10 cellular contexts compared by ENCODE assay signal in the genomic region with DNA sequence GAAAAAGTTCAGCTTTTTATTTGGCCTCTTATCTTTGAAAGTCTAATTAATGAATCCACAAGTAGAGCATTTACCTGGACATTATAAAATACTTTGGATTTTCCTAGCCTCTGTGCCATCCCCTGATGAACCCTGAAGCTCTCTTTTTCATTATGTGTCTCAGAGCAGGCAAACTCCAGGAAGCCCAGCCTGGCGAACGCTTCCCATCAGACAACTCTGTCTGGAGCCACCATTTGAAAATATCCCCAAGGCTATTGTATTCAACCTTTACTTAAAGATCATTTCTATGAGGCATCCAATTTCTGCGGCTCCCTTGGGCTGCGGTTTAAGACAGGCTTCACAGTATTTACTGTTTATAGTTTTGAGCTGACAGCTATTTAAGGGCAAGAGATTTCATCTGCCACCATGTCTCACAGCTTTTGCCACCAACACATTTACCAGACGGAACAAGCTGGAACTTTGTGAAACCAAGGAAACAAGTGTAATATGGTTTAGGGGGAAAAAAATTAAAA.
DNase-seq lines count a peak whose midpoint lies in the region; ATAC-seq and TF ChIP-seq lines count a peak whose summit lies in the region.
"Had no signal": no experiment of that assay in that cellular context is flagged by ENCODE, and none has a peak within 500 bp of the region (broad histone marks: within the 10 kb centered on the region; RNA-seq: fewer than 3 reads in every experiment).

No MANE protein-coding gene starts in this region.

- no peak for TF ChIP-seq POLR2A in heart left ventricle (IDR thresholded peaks at IDR 0.05)

- H3K4me1 Mint-ChIP-seq in stimulated activated naive CD8-positive, alpha-beta T cell treated with anti-CD3 and anti-CD28 coated beads, Interleukin-15, amount 100 ng/mL, for 72 hours = peaks cover 11% of the 10 kb centered on the region

- DNase-seq in heart left ventricle = no peak
- DNase-seq in Right ventricle myocardium superior = no peak
- DNase-seq in upper lobe of right lung = no peak
- no peak for DNase-seq in stimulated activated naive CD8-positive, alpha-beta T cell treated with anti-CD3 and anti-CD28 coated beads, Interleukin-15, amount 100 ng/mL, for 72 hours
- DNase-seq: NCI-H510A treated with DMSO at 0.1 percent for 48 hours had no signal

- intact Hi-C loops in heart left ventricle (cut with DNase I) = no loop called here
- intact Hi-C loops in Right ventricle myocardium superior (cut with DNase I) = no loop called here
- intact Hi-C loops in upper lobe of right lung (cut with DNase I) = no loop called here

- H2AFZ ChIP-seq in neural cell (ENCODE audit: low read depth, low read length) = no peak overlapping the region

- peaks cover 0 to 8% of the 10 kb centered on the region in 2 donors for H3K9me3 Mint-ChIP-seq in stimulated activated naive CD8-positive, alpha-beta T cell treated with anti-CD3 and anti-CD28 coated beads, Interleukin-15, amount 100 ng/mL, for 72 hours

- no peaks in the 10 kb centered on the region for H4K20me1 ChIP-seq in neural cell (ENCODE audit: insufficient read depth)

- H3K4me2 ChIP-seq in neural cell (ENCODE audit: low read length) = no peak overlapping the region

- no peak overlapping the region for H3K27ac Mint-ChIP-seq in stimulated activated naive CD8-positive, alpha-beta T cell treated with anti-CD3 and anti-CD28 coated beads, Interleukin-15, amount 100 ng/mL, for 72 hours
- H3K27ac Mint-ChIP-seq: stimulated activated naive CD8-positive, alpha-beta T cell treated with anti-CD3 and anti-CD28 coated beads, Interleukin-15, Interleukin-2, amounts not matched to agents 100 ng/mL and 50 ng/mL, for 24 hours had no signal

- TF ChIP-seq EP300 in neural cell (conservative IDR thresholded peaks at IDR 0.05; ENCODE audit: poor library complexity, severe bottlenecking) = no peak

- peak overlapping the region in 1 of 2 donors; percentile 36 for H3K4me3 Mint-ChIP-seq in stimulated activated naive CD8-positive, alpha-beta T cell treated with anti-CD3 and anti-CD28 coated beads, Interleukin-15, amount 100 ng/mL, for 72 hours
- H3K4me3 Mint-ChIP-seq: stimulated activated naive CD8-positive, alpha-beta T cell treated with anti-CD3 and anti-CD28 coated beads, Interleukin-15, Interleukin-2, amounts not matched to agents 100 ng/mL and 50 ng/mL, for 24 hours had no signal

- H3F3A ChIP-seq in neural cell (ENCODE audit: insufficient read depth, low read length, poor library complexity, severe bottlenecking) = no peaks in the 10 kb centered on the region

- peak overlapping the region in 11 of 12 donors; percentile 1 to 79 (median 51) for H3K27ac ChIP-seq in heart left ventricle
- peak overlapping the region; percentile 42 to 47 for H3K27ac ChIP-seq in esophagus (ENCODE audit: low read depth in 2 of 2, low read length in 1 of 2)
- no peak overlapping the region for H3K27ac ChIP-seq in neural cell (ENCODE audit: low read length)
- H3K27ac ChIP-seq in upper lobe of right lung = peak overlapping the region; percentile 66

- no peaks in the 10 kb centered on the region for H3K9me2 ChIP-seq in neural cell (ENCODE audit: insufficient read depth, low read length)

- TF ChIP-seq RAD21 in neural cell (conservative IDR thresholded peaks at IDR 0.05) = no peak

- TF ChIP-seq CTCF in heart left ventricle (IDR thresholded peaks at IDR 0.05) (no peak), neural cell (IDR thresholded peaks at IDR 0.05; ENCODE audit: poor library complexity, severe bottlenecking) (no peak), upper lobe of right lung (IDR thresholded peaks at IDR 0.05) (no peak)

- H3K9ac ChIP-seq in neural cell (ENCODE audit: low read length) = no peak overlapping the region

- H3K9me3 ChIP-seq in heart left ventricle (no peaks in the 10 kb centered on the region), esophagus (ENCODE audit: control insufficient read depth in 2 of 2, insufficient read depth in 1 of 2, low read depth in 1 of 2, low read length in 1 of 2) (no peaks in the 10 kb centered on the region), neural cell (ENCODE audit: low read length) (no peaks in the 10 kb centered on the region), upper lobe of right lung (no peaks in the 10 kb centered on the region)

- no peaks in the 10 kb centered on the region for H3K36me3 ChIP-seq in heart left ventricle
- H3K36me3 ChIP-seq in esophagus (ENCODE audit: control insufficient read depth in 2 of 2, insufficient read depth in 2 of 2, low read length in 1 of 2) = no peaks in the 10 kb centered on the region
- no peaks in the 10 kb centered on the region for H3K36me3 ChIP-seq in neural cell (ENCODE audit: insufficient read depth, low read length)
- H3K36me3 ChIP-seq in upper lobe of right lung = no peaks in the 10 kb centered on the region

- H3K27me3 Mint-ChIP-seq in stimulated activated naive CD8-positive, alpha-beta T cell treated with anti-CD3 and anti-CD28 coated beads, Interleukin-15, amount 100 ng/mL, for 72 hours = peaks cover 34% of the 10 kb centered on the region

- H3K27me3 ChIP-seq in heart left ventricle (peaks cover 0 to 7% (median 0%) of the 10 kb centered on the region in 9 donors), esophagus (ENCODE audit: control insufficient read depth in 1 of 2, insufficient read depth in 2 of 2, low read length in 2 of 2) (no peaks in the 10 kb centered on the region), neural cell (ENCODE audit: insufficient read depth, low read depth, low read length) (no peaks in the 10 kb centered on the region), upper lobe of right lung (no peaks in the 10 kb centered on the region)

- ATAC-seq in heart left ventricle (no peak), Right ventricle myocardium superior (ENCODE audit: poor library complexity) (no peak), upper lobe of right lung (no peak), HG03457 (IDR thresholded peaks at IDR 0.05; ENCODE audit: unreplicated experiment) (no peak), GM21367 (IDR thresholded peaks at IDR 0.05; ENCODE audit: unreplicated experiment) (no peak)
- no peak for ATAC-seq in stimulated activated naive CD8-positive, alpha-beta T cell treated with anti-CD3 and anti-CD28 coated beads, Interleukin-15, amount 100 ng/mL, for 72 hours

- H3K79me2 ChIP-seq in neural cell (replicated peaks; ENCODE audit: insufficient read depth, low read length) = no peaks in the 10 kb centered on the region

- H3K4me3 ChIP-seq in heart left ventricle = peak overlapping the region in 5 of 12 donors; percentile 41 to 52 (median 50)
- H3K4me3 ChIP-seq in esophagus (ENCODE audit: low read depth in 1 of 2, low read length in 2 of 2) = no peak overlapping the region
- peak overlapping the region; percentile 65 for H3K4me3 ChIP-seq in neural cell (ENCODE audit: low read length)
- peak overlapping the region; percentile 48 for H3K4me3 ChIP-seq in upper lobe of right lung

- peaks cover 0 to 21% (median 10%) of the 10 kb centered on the region in 12 donors for H3K4me1 ChIP-seq in heart left ventricle
- H3K4me1 ChIP-seq in esophagus (ENCODE audit: control insufficient read depth in 2 of 2, insufficient read depth in 2 of 2, low read length in 1 of 2) = peaks cover 2 to 6% of the 10 kb centered on the region in 2 donors
- peaks cover 10% of the 10 kb centered on the region for H3K4me1 ChIP-seq in upper lobe of right lung

- WGBS in heart left ventricle, 4 donors = 76 to 88% (median 85%) methylated on average over 5 of the region's 5 CpGs
- WGBS in esophagus, 2 donors = 41 to 55% methylated on average over 5 of the region's 5 CpGs

TF ChIP-seq in neural cell, 6 proteins besides CTCF, POLR2A, EP300 and RAD21:
- TF ChIP-seq, protein P1, sequence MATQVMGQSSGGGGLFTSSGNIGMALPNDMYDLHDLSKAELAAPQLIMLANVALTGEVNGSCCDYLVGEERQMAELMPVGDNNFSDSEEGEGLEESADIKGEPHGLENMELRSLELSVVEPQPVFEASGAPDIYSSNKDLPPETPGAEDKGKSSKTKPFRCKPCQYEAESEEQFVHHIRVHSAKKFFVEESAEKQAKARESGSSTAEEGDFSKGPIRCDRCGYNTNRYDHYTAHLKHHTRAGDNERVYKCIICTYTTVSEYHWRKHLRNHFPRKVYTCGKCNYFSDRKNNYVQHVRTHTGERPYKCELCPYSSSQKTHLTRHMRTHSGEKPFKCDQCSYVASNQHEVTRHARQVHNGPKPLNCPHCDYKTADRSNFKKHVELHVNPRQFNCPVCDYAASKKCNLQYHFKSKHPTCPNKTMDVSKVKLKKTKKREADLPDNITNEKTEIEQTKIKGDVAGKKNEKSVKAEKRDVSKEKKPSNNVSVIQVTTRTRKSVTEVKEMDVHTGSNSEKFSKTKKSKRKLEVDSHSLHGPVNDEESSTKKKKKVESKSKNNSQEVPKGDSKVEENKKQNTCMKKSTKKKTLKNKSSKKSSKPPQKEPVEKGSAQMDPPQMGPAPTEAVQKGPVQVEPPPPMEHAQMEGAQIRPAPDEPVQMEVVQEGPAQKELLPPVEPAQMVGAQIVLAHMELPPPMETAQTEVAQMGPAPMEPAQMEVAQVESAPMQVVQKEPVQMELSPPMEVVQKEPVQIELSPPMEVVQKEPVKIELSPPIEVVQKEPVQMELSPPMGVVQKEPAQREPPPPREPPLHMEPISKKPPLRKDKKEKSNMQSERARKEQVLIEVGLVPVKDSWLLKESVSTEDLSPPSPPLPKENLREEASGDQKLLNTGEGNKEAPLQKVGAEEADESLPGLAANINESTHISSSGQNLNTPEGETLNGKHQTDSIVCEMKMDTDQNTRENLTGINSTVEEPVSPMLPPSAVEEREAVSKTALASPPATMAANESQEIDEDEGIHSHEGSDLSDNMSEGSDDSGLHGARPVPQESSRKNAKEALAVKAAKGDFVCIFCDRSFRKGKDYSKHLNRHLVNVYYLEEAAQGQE (IDR thresholded peaks at IDR 0.05; ENCODE audit: borderline replicate concordance) = no peak
- TF ChIP-seq POLR2AphosphoS5 (IDR thresholded peaks at IDR 0.05) = no peak
- TF ChIP-seq TAF1 (IDR thresholded peaks at IDR 0.05; ENCODE audit: low read depth) = no peak
- no peak for TF ChIP-seq EZH2 (IDR thresholded peaks at IDR 0.05; ENCODE audit: borderline replicate concordance, insufficient read depth, low read length, poor library complexity, severe bottlenecking)
- TF ChIP-seq SMC3 (conservative IDR thresholded peaks at IDR 0.05; ENCODE audit: poor library complexity) = no peak
- TF ChIP-seq MXI1 (conservative IDR thresholded peaks at IDR 0.05; ENCODE audit: poor library complexity, severe bottlenecking) = no peak

Comparison
In these comparisons a context has a peak if more than half of its experiments do, and no peak if none do; other contexts are left out.
1. H3K4me3 ChIP-seq: peak in neural cell (single experiment) and upper lobe of right lung (single experiment); none in esophagus (0 of 2).